ENCODE assay signal across 8 cellular contexts in genomic region chr15:76932090-76932966, GRCh38. TPM values are rescaled to one million over a fixed set of nuclear protein-coding genes. Genes with fewer than 3 reads are reported as not detected.
DNase-seq lines count a peak whose midpoint lies in the region; ATAC-seq, FAIRE-seq and TF ChIP-seq lines count a peak whose summit lies in the region.

No MANE protein-coding gene starts in this region.

- H3K4me1 ChIP-seq in HUES6 (ENCODE audit: control insufficient read depth, insufficient read depth, low read length) = peaks cover 12% of the 10 kb centered on the region
- peaks cover 15% of the 10 kb centered on the region for H3K4me1 ChIP-seq in keratinocyte (ENCODE audit: control insufficient read depth, extremely low read depth, insufficient read depth, low read length)
- H3K4me1 ChIP-seq in subcutaneous abdominal adipose tissue (ENCODE audit: control insufficient read depth in 5 of 5, insufficient read depth in 5 of 5, low read length in 5 of 5) = peaks cover 2 to 15% (median 13%) of the 10 kb centered on the region in 5 donors

- H3K4me3 Mint-ChIP-seq in activated naive CD8-positive, alpha-beta T cell treated with anti-CD3 and anti-CD28 coated beads, Interleukin-2, amount 50 U/mL, for 24 hours = peak overlapping the region; percentile 88

- intact Hi-C loops in sciatic nerve (cut with DNase I) = no loop called here

- DNase-seq in GM06990 (ENCODE audit: extremely low read depth, insufficient read length) (no peak), keratinocyte (ENCODE audit: low read depth, low spot score) (no peak), sciatic nerve (ENCODE audit: low spot score) (no peak)
- peak; percentile 23 for DNase-seq in activated naive CD8-positive, alpha-beta T cell treated with anti-CD3 and anti-CD28 coated beads, Interleukin-2, amount 50 U/mL, for 24 hours

- H3K36me3 Mint-ChIP-seq in activated naive CD8-positive, alpha-beta T cell treated with anti-CD3 and anti-CD28 coated beads, Interleukin-2, amount 50 U/mL, for 24 hours (ENCODE audit: low read depth) = peaks cover 30% of the 10 kb centered on the region

- peak overlapping the region; percentile 81 for H3K27ac Mint-ChIP-seq in activated naive CD8-positive, alpha-beta T cell treated with anti-CD3 and anti-CD28 coated beads, Interleukin-2, amount 50 U/mL, for 24 hours

- H3K27me3 ChIP-seq in GM06990 (replicated peaks; ENCODE audit: control insufficient read depth, insufficient read depth, low read length) (no peaks in the 10 kb centered on the region), HUES6 (ENCODE audit: control insufficient read depth, insufficient read depth, low read length) (no peaks in the 10 kb centered on the region), keratinocyte (ENCODE audit: control insufficient read depth, extremely low read depth, insufficient read depth, low read length) (no peaks in the 10 kb centered on the region), subcutaneous abdominal adipose tissue (ENCODE audit: control insufficient read depth in 5 of 5, insufficient read depth in 4 of 5, low read length in 5 of 5) (no peaks in the 10 kb centered on the region)

- no peaks in the 10 kb centered on the region for H3K27me3 Mint-ChIP-seq in activated naive CD8-positive, alpha-beta T cell treated with anti-CD3 and anti-CD28 coated beads, Interleukin-2, amount 50 U/mL, for 24 hours

- H2AFZ ChIP-seq in keratinocyte (ENCODE audit: control insufficient read depth, low read length) = peak overlapping the region; percentile 88

- peak; percentile 73 for FAIRE-seq in keratinocyte (lab: Jason Lieb, UNC)

- H3K79me2 ChIP-seq in keratinocyte (ENCODE audit: control insufficient read depth, insufficient read depth, low read length) = peaks cover 8% of the 10 kb centered on the region

- H3K27ac ChIP-seq in HUES6 (ENCODE audit: low read depth, low read length) (peak overlapping the region; percentile 86; the same call in 1 of the 2 replicates), keratinocyte (ENCODE audit: control insufficient read depth, insufficient read depth, low read length) (peak overlapping the region; percentile 75), subcutaneous abdominal adipose tissue (ENCODE audit: low read depth, low read length) (no peak overlapping the region)

- H3K4me1 Mint-ChIP-seq in activated naive CD8-positive, alpha-beta T cell treated with anti-CD3 and anti-CD28 coated beads, Interleukin-2, amount 50 U/mL, for 24 hours = peaks cover 35% of the 10 kb centered on the region

- no peaks in the 10 kb centered on the region for H3K9me3 Mint-ChIP-seq in activated naive CD8-positive, alpha-beta T cell treated with anti-CD3 and anti-CD28 coated beads, Interleukin-2, amount 50 U/mL, for 24 hours

- ATAC-seq in activated naive CD8-positive, alpha-beta T cell treated with anti-CD3 and anti-CD28 coated beads, Interleukin-2, amount 50 U/mL, for 24 hours = no peak
- ATAC-seq in HG02884 (IDR thresholded peaks at IDR 0.05; ENCODE audit: unreplicated experiment) (no peak), GM18861 (IDR thresholded peaks at IDR 0.05; ENCODE audit: unreplicated experiment) (no peak), sciatic nerve (no peak)

- H3K4me3 ChIP-seq in GM06990 (replicated peaks; ENCODE audit: low read depth, low read length) (peak overlapping the region; percentile 83), HUES6 (ENCODE audit: low read depth, low read length) (peak overlapping the region; percentile 95), keratinocyte (ENCODE audit: control insufficient read depth in 2 of 3, extremely low read depth in 1 of 3, insufficient read depth in 2 of 3, low read depth in 1 of 3, low read length in 3 of 3) (peak overlapping the region; percentile 76 to 88 (median 81)), subcutaneous abdominal adipose tissue (ENCODE audit: low read depth in 1 of 5, low read length in 5 of 5) (peak overlapping the region; percentile 71 to 82 (median 77))

- H3K9me3 ChIP-seq in HUES6 (ENCODE audit: control insufficient read depth, insufficient read depth, low read depth, low read length) (no peaks in the 10 kb centered on the region), keratinocyte (ENCODE audit: control insufficient read depth, low read depth, low read length) (no peaks in the 10 kb centered on the region), subcutaneous abdominal adipose tissue (ENCODE audit: control insufficient read depth in 5 of 5, low read length in 5 of 5) (no peaks in the 10 kb centered on the region)

- TF ChIP-seq CTCF in GM06990 (IDR thresholded peaks at IDR 0.05; ENCODE audit: insufficient read depth, low read length, poor library complexity, severe bottlenecking) = no peak
- no peak for TF ChIP-seq CTCF in keratinocyte (optimal IDR thresholded peaks at IDR 0.05 in 1 of 3, IDR thresholded peaks at IDR 0.05 in 1 of 3, conservative IDR thresholded peaks at IDR 0.05 in 1 of 3; ENCODE audit: extremely low read depth in 1 of 3, insufficient read depth in 2 of 3, low read length in 3 of 3)

- H4K20me1 ChIP-seq in keratinocyte (ENCODE audit: control insufficient read depth, extremely low read depth, insufficient read depth, low read length) = no peaks in the 10 kb centered on the region

- H3K9me1 ChIP-seq in keratinocyte (ENCODE audit: control insufficient read depth, extremely low read depth, insufficient read depth, low read length) = no peaks in the 10 kb centered on the region

- H3K36me3 ChIP-seq in GM06990 (ENCODE audit: control insufficient read depth, insufficient read depth, low read length) (no peaks in the 10 kb centered on the region; the same call in 1 of the 2 replicates), HUES6 (ENCODE audit: control insufficient read depth, insufficient read depth, low read length) (peaks cover 42% of the 10 kb centered on the region), keratinocyte (ENCODE audit: control insufficient read depth in 2 of 2, extremely low read depth in 1 of 2, insufficient read depth in 2 of 2, low read length in 2 of 2) (peaks cover 3 to 16% of the 10 kb centered on the region in 2 experiments), subcutaneous abdominal adipose tissue (ENCODE audit: control insufficient read depth in 5 of 5, insufficient read depth in 5 of 5, low read length in 5 of 5) (peaks cover 7 to 18% (median 15%) of the 10 kb centered on the region in 5 donors)

- dilution Hi-C loops in keratinocyte (cut with MboI; ENCODE audit: extremely low pct_ligation_motif_present, low sequenced_read_pairs) = no loop called here

- peak overlapping the region; percentile 94 for H3K9ac ChIP-seq in HUES6 (ENCODE audit: low read length)
- peak overlapping the region; percentile 91 for H3K9ac ChIP-seq in keratinocyte (ENCODE audit: control insufficient read depth, extremely low read depth, insufficient read depth, low read length)
- peak overlapping the region; percentile 51 to 91 (median 89) for H3K9ac ChIP-seq in subcutaneous abdominal adipose tissue (ENCODE audit: low read length in 5 of 5)

- peak overlapping the region; percentile 93 for H3K4me2 ChIP-seq in keratinocyte (ENCODE audit: control insufficient read depth, extremely low read depth, insufficient read depth, low read depth, low read length)

RNA-seq across cellular contexts. Expression of gene RCN2, which starts 0.8 kb away (rescaled TPM):
- polyA plus RNA-seq in keratinocyte = 52.6 to 118 TPM (median 59.6 TPM) in 3 replicates
- 383 TPM for polyA plus RNA-seq in keratinocyte (2011; ENCODE audit: low read depth)
- 45.9 and 83.2 TPM in 2 replicates for polyA plus RNA-seq in keratinocyte (2011; cell fraction: cytosol; rRNA removed)
- polyA plus RNA-seq in keratinocyte (2011; cell fraction: nucleus; rRNA removed) = 51.6 and 81.1 TPM in 2 replicates
- 37.7 and 49.6 TPM in 2 replicates for polyA plus RNA-seq in keratinocyte (2012; ENCODE audit: low replicate concordance)
- polyA minus RNA-seq in keratinocyte = 3.3 to 20.6 TPM (median 6.3 TPM) in 3 replicates
- polyA minus RNA-seq in keratinocyte (2011; cell fraction: cytosol; rRNA and poly(A)+ RNA removed) = 34.7 TPM
- polyA minus RNA-seq in keratinocyte (2011; cell fraction: nucleus; rRNA and poly(A)+ RNA removed) = 17.1 and 25.2 TPM in 2 replicates
- total RNA-seq in sciatic nerve = 38.3 TPM

RNA-seq across cellular contexts. Expression of gene SCAPER, which starts 27.2 kb away (rescaled TPM):
- 2.1 to 5.2 TPM (median 4.5 TPM) in 3 replicates for polyA plus RNA-seq in keratinocyte
- 14.1 TPM for polyA plus RNA-seq in keratinocyte (2011; ENCODE audit: low read depth)
- 4.2 and 5.7 TPM in 2 replicates for polyA plus RNA-seq in keratinocyte (2011; cell fraction: cytosol; rRNA removed)
- 8.8 and 9.6 TPM in 2 replicates for polyA plus RNA-seq in keratinocyte (2011; cell fraction: nucleus; rRNA removed)
- polyA plus RNA-seq in keratinocyte (2012; ENCODE audit: low replicate concordance) = 3.9 and 5.0 TPM in 2 replicates
- polyA minus RNA-seq in keratinocyte = 1.5 to 8.3 TPM (median 4.3 TPM) in 3 replicates
- 2.3 TPM for polyA minus RNA-seq in keratinocyte (2011; cell fraction: cytosol; rRNA and poly(A)+ RNA removed)
- 3.4 and 17.9 TPM in 2 replicates for polyA minus RNA-seq in keratinocyte (2011; cell fraction: nucleus; rRNA and poly(A)+ RNA removed)
- 50.1 TPM for total RNA-seq in sciatic nerve
